Comparison of ENCODE assay signal across 10 cellular contexts in genomic region chr1:2135425-2135824, GRCh38. TPM values are rescaled to one million over a fixed set of nuclear protein-coding genes. Genes with fewer than 3 reads are reported as not detected.
DNase-seq lines count a peak whose midpoint lies in the region; ATAC-seq, FAIRE-seq and TF ChIP-seq lines count a peak whose summit lies in the region.
"Had no signal": no experiment of that assay in that cellular context is flagged by ENCODE, and none has a peak within 500 bp of the region (broad histone marks: within the 10 kb centered on the region; RNA-seq: fewer than 3 reads in every experiment).

No MANE protein-coding gene starts in this region.

- H3K79me2 ChIP-seq in HCT116 (ENCODE audit: insufficient read depth, low read length) (peaks cover 9% of the 10 kb centered on the region; the same call in 1 of the 2 replicates), keratinocyte (ENCODE audit: control insufficient read depth, insufficient read depth, low read length) (no peaks in the 10 kb centered on the region)

- H2AFZ ChIP-seq in HCT116 (ENCODE audit: low read depth, low read length, poor library complexity, severe bottlenecking) (no peak overlapping the region), keratinocyte (ENCODE audit: control insufficient read depth, low read length) (no peak overlapping the region)

- WGBS in spleen, 5 donors, result 66 to 87% (median 82%) methylated on average over 15 of the region's 15 CpGs

- H3K27me3 ChIP-seq in HCT116 (ENCODE audit: insufficient read depth, low read length), result no peaks in the 10 kb centered on the region
- H3K27me3 ChIP-seq in keratinocyte (ENCODE audit: control insufficient read depth, extremely low read depth, insufficient read depth, low read length), result no peaks in the 10 kb centered on the region
- H3K27me3 ChIP-seq in spleen (replicated peaks in 1 of 7), result no peaks in the 10 kb centered on the region

- peaks cover 19% of the 10 kb centered on the region for H3K4me1 Mint-ChIP-seq in activated naive CD4-positive, alpha-beta T cell treated with anti-CD3 and anti-CD28 coated beads for 36 hours (ENCODE audit: low read depth)

- POLR2A ChIA-PET in HCT116 (lab: Charles Lee), result no interaction called here

- peak; percentile 66 for FAIRE-seq in keratinocyte (lab: Jason Lieb, UNC)
- FAIRE-seq: K562 had no signal

- H3K36me3 Mint-ChIP-seq in activated naive CD4-positive, alpha-beta T cell treated with anti-CD3 and anti-CD28 coated beads for 36 hours (ENCODE audit: low read depth), result no peaks in the 10 kb centered on the region

- H3K4me2 ChIP-seq in HCT116 (ENCODE audit: low read length) (peak overlapping the region; percentile 27), keratinocyte (ENCODE audit: control insufficient read depth, extremely low read depth, insufficient read depth, low read depth, low read length) (peak overlapping the region; percentile 24)

- H3K9ac ChIP-seq in HCT116 (ENCODE audit: low read length) (peak overlapping the region; percentile 17; the same call in 1 of the 2 replicates), keratinocyte (ENCODE audit: control insufficient read depth, extremely low read depth, insufficient read depth, low read length) (peak overlapping the region; percentile 58)

- no peak for TF ChIP-seq POLR2A in HCT116 (IDR thresholded peaks at IDR 0.05; ENCODE audit: borderline replicate concordance, extremely low read depth, insufficient read depth, insufficient read length)
- TF ChIP-seq POLR2A in spleen (IDR thresholded peaks at IDR 0.05), result no peak

- no peaks in the 10 kb centered on the region for H3K27me3 Mint-ChIP-seq in activated naive CD4-positive, alpha-beta T cell treated with anti-CD3 and anti-CD28 coated beads for 36 hours (ENCODE audit: low read depth)

- H3K4me3 ChIP-seq in HCT116 (replicated peaks in 1 of 2; ENCODE audit: low read depth in 1 of 2, low read length in 2 of 2) (no peak overlapping the region), keratinocyte (ENCODE audit: control insufficient read depth in 2 of 3, extremely low read depth in 1 of 3, insufficient read depth in 2 of 3, low read depth in 1 of 3, low read length in 3 of 3) (peak overlapping the region in 1 of 3 experiments; percentile 38), spleen (no peak overlapping the region)
- H3K4me3 ChIP-seq: K562 had no signal

- no peak overlapping the region for H3K27ac Mint-ChIP-seq in activated naive CD4-positive, alpha-beta T cell treated with anti-CD3 and anti-CD28 coated beads for 36 hours

- H3K9me3 ChIP-seq in HCT116 (ENCODE audit: control insufficient read depth in 1 of 2, insufficient read depth in 1 of 2, low read depth in 1 of 2, low read length in 2 of 2) (no peaks in the 10 kb centered on the region), keratinocyte (ENCODE audit: control insufficient read depth, low read depth, low read length) (no peaks in the 10 kb centered on the region), spleen (no peaks in the 10 kb centered on the region)

- no TSS peak for BruUV-seq in HCT116 (replicated peaks; lab: Mats Ljungman, UMichigan)

- no peak for ATAC-seq in HCT116
- ATAC-seq in GM18909 (IDR thresholded peaks at IDR 0.05; ENCODE audit: poor library complexity, unreplicated experiment), result no peak
- ATAC-seq: K562 had no signal

- dilution Hi-C loops in keratinocyte (cut with MboI; ENCODE audit: extremely low pct_ligation_motif_present, low sequenced_read_pairs), result no loop called here

- no peak for TF ChIP-seq CTCF in HCT116 (IDR thresholded peaks at IDR 0.05 in 2 of 3, conservative IDR thresholded peaks at IDR 0.05 in 1 of 3; ENCODE audit: borderline replicate concordance in 1 of 3, insufficient read depth in 1 of 3, low read depth in 2 of 3, low read length in 2 of 3)
- TF ChIP-seq CTCF in keratinocyte (optimal IDR thresholded peaks at IDR 0.05 in 1 of 3, IDR thresholded peaks at IDR 0.05 in 1 of 3, conservative IDR thresholded peaks at IDR 0.05 in 1 of 3; ENCODE audit: extremely low read depth in 1 of 3, insufficient read depth in 2 of 3, low read length in 3 of 3), result peak in 1 of 3 experiments; percentile 14
- TF ChIP-seq CTCF in spleen (IDR thresholded peaks at IDR 0.05 in 8 of 11, conservative IDR thresholded peaks at IDR 0.05 in 3 of 11), result no peak

- DNase-seq in HCT116 (ENCODE audit: low read depth, low spot score) (no peak), brain pericyte (ENCODE audit: low read depth, low spot score) (peak; percentile 43), keratinocyte (ENCODE audit: low read depth, low spot score) (peak; percentile 78), spleen (peak; percentile 80), middle frontal gyrus (ENCODE audit: extremely low spot score, low spot score) (no peak), NCI-H2196 (lab: John Stamatoyannopoulos, UW; ENCODE audit: unreplicated experiment) (no peak)
- DNase-seq in activated naive CD4-positive, alpha-beta T cell treated with anti-CD3 and anti-CD28 coated beads for 36 hours, result no peak
- DNase-seq: activated CD4-positive, alpha-beta T cell treated with anti-CD3 and anti-CD28 coated beads for 48 hours had no signal

- H3K9me3 Mint-ChIP-seq in activated naive CD4-positive, alpha-beta T cell treated with anti-CD3 and anti-CD28 coated beads for 36 hours, result no peaks in the 10 kb centered on the region

- CTCF ChIA-PET in HCT116 (lab: Charles Lee), result no interaction called here
- CTCF ChIA-PET in activated naive CD4-positive, alpha-beta T cell treated with anti-CD3 and anti-CD28 coated beads for 36 hours (lab: Charles Lee), result no interaction called here

- RAD21 ChIA-PET in HCT116 (lab: Charles Lee; ENCODE audit: low non-redundant PET in 1 of 2, low total read pairs in 2 of 2, uncharacterized antibody in 2 of 2, unreplicated experiment in 2 of 2), result no interaction called here

- H4K20me1 ChIP-seq in HCT116 (ENCODE audit: insufficient read depth), result no peaks in the 10 kb centered on the region
- H4K20me1 ChIP-seq in keratinocyte (ENCODE audit: control insufficient read depth, extremely low read depth, insufficient read depth, low read length), result no peaks in the 10 kb centered on the region

- H3K9me1 ChIP-seq in keratinocyte (ENCODE audit: control insufficient read depth, extremely low read depth, insufficient read depth, low read length), result no peaks in the 10 kb centered on the region

- H3K9me2 ChIP-seq in HCT116 (ENCODE audit: insufficient read depth), result no peaks in the 10 kb centered on the region

- H3K27ac ChIP-seq in HCT116 (ENCODE audit: low read depth, low read length) (no peak overlapping the region), keratinocyte (ENCODE audit: control insufficient read depth, insufficient read depth, low read length) (peak overlapping the region; percentile 73), spleen (peak overlapping the region in 4 of 8 donors; percentile 0 to 43 (median 30))

- intact Hi-C loops in HCT116 (cut with micrococcal nuclease), result no loop called here
- intact Hi-C loops in spleen (cut with DNase I; ENCODE audit: low total_unique reads), result no loop called here
- intact Hi-C loops in activated naive CD4-positive, alpha-beta T cell treated with anti-CD3 and anti-CD28 coated beads for 36 hours (cut with micrococcal nuclease), result no loop called here

- H3K36me3 ChIP-seq in HCT116 (ENCODE audit: control insufficient read depth in 1 of 2, insufficient read depth in 2 of 2, low read length in 2 of 2) (no peaks in the 10 kb centered on the region), keratinocyte (ENCODE audit: control insufficient read depth in 2 of 2, extremely low read depth in 1 of 2, insufficient read depth in 2 of 2, low read length in 2 of 2) (peaks cover 0 to 5% of the 10 kb centered on the region in 2 experiments), spleen (peaks cover 0 to 36% (median 0%) of the 10 kb centered on the region in 6 donors)

- H3K4me1 ChIP-seq in HCT116 (ENCODE audit: control insufficient read depth in 1 of 2, insufficient read depth in 2 of 2, low read length in 2 of 2) (peaks cover 24 to 64% of the 10 kb centered on the region in 2 experiments), keratinocyte (ENCODE audit: control insufficient read depth, extremely low read depth, insufficient read depth, low read length) (peaks cover 34% of the 10 kb centered on the region), spleen (peaks cover 11 to 41% (median 26%) of the 10 kb centered on the region in 6 donors)

- no peak for TF ChIP-seq RAD21 in HCT116 (IDR thresholded peaks at IDR 0.05; ENCODE audit: low read depth)

- no peak overlapping the region for H3K4me3 Mint-ChIP-seq in activated naive CD4-positive, alpha-beta T cell treated with anti-CD3 and anti-CD28 coated beads for 36 hours

TF ChIP-seq in HCT116, 20 proteins besides CTCF, POLR2A, EP300 and RAD21 (continues in another document):
- TF ChIP-seq JUND (IDR thresholded peaks at IDR 0.05), result no peak

RNA-seq across cellular contexts. Expression of gene FAAP20, which starts 59.1 kb away (rescaled TPM):
- total RNA-seq in HCT116 (2021; ENCODE audit: unreplicated experiment) (112 TPM), spleen (10 to 100 TPM; 20.6 to 64.0 (median 46.6) TPM)
- 50.0 and 53.3 TPM in 2 replicates for polyA plus RNA-seq in HCT116 (2012)
- polyA plus RNA-seq in keratinocyte (7.3 to 13.7 TPM (median 8.9 TPM) in 3 replicates), spleen (100 to 1,000 TPM in 1 of 3 donors, 10 to 100 TPM in 2; 66.8 to 113 (median 94.1) TPM)
- polyA plus RNA-seq in keratinocyte (2011; ENCODE audit: low read depth), result 4.0 TPM
- 5.3 and 17.8 TPM in 2 replicates for polyA plus RNA-seq in keratinocyte (2011; cell fraction: cytosol; rRNA removed)
- 8.9 and 13.7 TPM in 2 replicates for polyA plus RNA-seq in keratinocyte (2011; cell fraction: nucleus; rRNA removed)
- polyA plus RNA-seq in keratinocyte (2012; ENCODE audit: low replicate concordance), result 17.9 and 25.7 TPM in 2 replicates
- polyA minus RNA-seq in keratinocyte, result 2.7 to 3.6 TPM (median 3.0 TPM) in 3 replicates
- polyA minus RNA-seq in keratinocyte (2011; cell fraction: cytosol; rRNA and poly(A)+ RNA removed), result 10.6 TPM
- polyA minus RNA-seq in keratinocyte (2011; cell fraction: nucleus; rRNA and poly(A)+ RNA removed), result 3.6 and 4.6 TPM in 2 replicates
- 10 to 100 TPM; 48.2 to 54.4 TPM for total RNA-seq in activated naive CD4-positive, alpha-beta T cell treated with anti-CD3 and anti-CD28 coated beads for 36 hours

Comparison
In these comparisons a context has a peak if more than half of its experiments do, and no peak if none do; other contexts are left out.
1. DNase-seq: peak in brain pericyte (single experiment), keratinocyte (single experiment) and spleen (single experiment); none in HCT116 (single experiment), activated naive CD4-positive, alpha-beta T cell treated with anti-CD3 and anti-CD28 coated beads for 36 hours (single experiment), middle frontal gyrus (single experiment) and NCI-H2196 (single experiment).